ENCODE assay signal across 8 cellular contexts in genomic region chr12:6904280-6905276, GRCh38. TPM values are rescaled to one million over a fixed set of nuclear protein-coding genes. Genes with fewer than 3 reads are reported as not detected.
DNase-seq lines count a peak whose midpoint lies in the region; TF ChIP-seq lines count a peak whose summit lies in the region.

LRRC23 (plus strand) TSS chr12:6904822; CDS start chr12:6905634, 812 bp downstream.

- peak within 1 kb of the TSS; percentile 37 to 94 for H3K18ac ChIP-seq in mesenchymal stem cell (ENCODE audit: low read depth in 1 of 2, low read length in 2 of 2)

- H3K9me3 ChIP-seq in endodermal cell (ENCODE audit: control insufficient read depth, low read length) (no peaks in the 10 kb centered on the region), mesenchymal stem cell (ENCODE audit: control insufficient read depth, low read length) (no peaks in the 10 kb centered on the region)

- H2BK120ac ChIP-seq in mesenchymal stem cell (ENCODE audit: low read depth, low read length), result no peak within 1 kb of the TSS

- H3K4ac ChIP-seq in mesenchymal stem cell (ENCODE audit: low read depth in 1 of 2, low read length in 2 of 2), result peak within 1 kb of the TSS in 1 of 2 experiments; percentile 5

- peak within 1 kb of the TSS in 1 of 2 experiments; percentile 67 for H2BK12ac ChIP-seq in mesenchymal stem cell (ENCODE audit: low read length in 2 of 2)

- H3K4me1 ChIP-seq in endodermal cell (ENCODE audit: control insufficient read depth, insufficient read depth, low read length), result peaks cover 7% of the 10 kb centered on the region
- H3K4me1 ChIP-seq in mesenchymal stem cell (ENCODE audit: control insufficient read depth, insufficient read depth, low read depth, low read length), result peaks cover 7% of the 10 kb centered on the region

- H3K79me1 ChIP-seq in mesenchymal stem cell (replicated peaks; ENCODE audit: low read length, poor library complexity, severe bottlenecking), result no peaks in the 10 kb centered on the region

- peak; percentile 99 for DNase-seq in COLO829 (ENCODE audit: low spot score)
- DNase-seq in GM20000 (ENCODE audit: low spot score), result peak; percentile 93
- DNase-seq in HT1080 (ENCODE audit: low read depth), result peak; percentile 94
- DNase-seq in NOMO-1 (lab: John Stamatoyannopoulos, UW; ENCODE audit: unreplicated experiment in 2 of 2), result peak; percentile 89 to 97
- DNase-seq in activated CD8-positive, alpha-beta memory T cell treated with anti-CD3 and anti-CD28 coated beads for 48 hours (ENCODE audit: low read depth in 2 of 3, low spot score in 2 of 3), result peak; percentile 92 to 94 (median 93)
- DNase-seq in endodermal cell, result peak; percentile 100
- peak; percentile 97 for DNase-seq in mesenchymal stem cell
- DNase-seq in stimulated activated CD8-positive, alpha-beta memory T cell treated with anti-CD3 and anti-CD28 coated beads, Interleukin-12 subunit alpha, Interleukin-12 subunit beta, amount 100 ng/mL, for 24 hours (ENCODE audit: extremely low read depth), result peak; percentile 94

- H3K4me3 ChIP-seq in endodermal cell (ENCODE audit: low read length) (peak within 1 kb of the TSS; percentile 91), mesenchymal stem cell (ENCODE audit: insufficient read depth in 1 of 2, low read depth in 1 of 2, low read length in 2 of 2) (peak within 1 kb of the TSS; percentile 79 to 91)

- H3K4me1 Mint-ChIP-seq in endodermal cell, result peaks cover 13% of the 10 kb centered on the region

- H3K4me3 Mint-ChIP-seq in endodermal cell, result no peak within 1 kb of the TSS

- H2AK5ac ChIP-seq in mesenchymal stem cell (ENCODE audit: low read length, severe bottlenecking), result peak within 1 kb of the TSS; percentile 9

- TF ChIP-seq CTCF in GM20000 (IDR thresholded peaks at IDR 0.05; ENCODE audit: extremely low read depth, missing control alignments) (no peak), endodermal cell (conservative IDR thresholded peaks at IDR 0.05) (no peak)

- no peak within 1 kb of the TSS for H4K91ac ChIP-seq in mesenchymal stem cell (ENCODE audit: low read length)

- H3K27ac ChIP-seq in endodermal cell (ENCODE audit: low read depth, low read length) (peak within 1 kb of the TSS; percentile 96), mesenchymal stem cell (ENCODE audit: low read length, poor library complexity, severe bottlenecking) (peak within 1 kb of the TSS; percentile 21)

- no peak within 1 kb of the TSS for H3K27ac Mint-ChIP-seq in endodermal cell

- H2BK5ac ChIP-seq in mesenchymal stem cell (ENCODE audit: low read depth, low read length, poor library complexity, severe bottlenecking), result no peak within 1 kb of the TSS

- H3K36me3 ChIP-seq in endodermal cell (ENCODE audit: control insufficient read depth, insufficient read depth, low read length) (no peaks in the 10 kb centered on the region), mesenchymal stem cell (ENCODE audit: control insufficient read depth in 1 of 2, insufficient read depth in 2 of 2, low read depth in 1 of 2, low read length in 2 of 2) (peaks cover 3 to 19% of the 10 kb centered on the region in 2 experiments)

- peak within 1 kb of the TSS in 1 of 2 experiments; percentile 9 for H3K23ac ChIP-seq in mesenchymal stem cell (ENCODE audit: low read length in 2 of 2)

- no peaks in the 10 kb centered on the region for H3K9me3 Mint-ChIP-seq in endodermal cell

- H2AFZ ChIP-seq in mesenchymal stem cell (ENCODE audit: low read depth, low read length), result peak within 1 kb of the TSS; percentile 95

- no peaks in the 10 kb centered on the region for H3K36me3 Mint-ChIP-seq in endodermal cell (ENCODE audit: low read depth)

- peak within 1 kb of the TSS; percentile 75 for H4K8ac ChIP-seq in mesenchymal stem cell (ENCODE audit: low read length)

- H3K27me3 ChIP-seq in endodermal cell (ENCODE audit: control insufficient read depth, insufficient read depth, low read length, poor library complexity, severe bottlenecking) (no peaks in the 10 kb centered on the region), mesenchymal stem cell (ENCODE audit: control insufficient read depth in 1 of 2, insufficient read depth in 1 of 2, low read length in 2 of 2) (no peaks in the 10 kb centered on the region)

- H2BK15ac ChIP-seq in mesenchymal stem cell (ENCODE audit: low read depth, poor library complexity, severe bottlenecking), result no peak within 1 kb of the TSS

- peak within 1 kb of the TSS; percentile 54 for H3K4me2 ChIP-seq in mesenchymal stem cell (ENCODE audit: low read length, poor library complexity, severe bottlenecking)

- H3K14ac ChIP-seq in mesenchymal stem cell (ENCODE audit: low read length in 2 of 2), result peak within 1 kb of the TSS in 1 of 2 experiments; percentile 94

- H3K9ac ChIP-seq in endodermal cell (ENCODE audit: extremely low read depth, low read length, poor library complexity, severe bottlenecking) (peak within 1 kb of the TSS; percentile 91), mesenchymal stem cell (ENCODE audit: low read length) (peak within 1 kb of the TSS; percentile 93)

- WGBS in endodermal cell (ENCODE audit: insufficient coverage in 1 of 2, insufficient read length in 1 of 2), 2 experiments, result 9 to 10% methylated on average over 29 to 34 of the region's 34 CpGs
- WGBS in mesenchymal stem cell, result 7% methylated on average over 29 of the region's 34 CpGs

- peaks cover 3% of the 10 kb centered on the region for H3K27me3 Mint-ChIP-seq in endodermal cell (ENCODE audit: insufficient read depth)

RNA-seq across cellular contexts. Expression of gene LRRC23, which starts in this region (rescaled TPM):
- total RNA-seq in HT1080 (2014; rRNA removed; shearing (Covaris generic)), result 3.5 and 3.6 TPM in 2 replicates
- 7.3 and 8.3 TPM in 2 replicates for polyA plus RNA-seq in HT1080 (2015; cell fraction: cytosol; rRNA removed)
- polyA plus RNA-seq in HT1080 (2015; cell fraction: nucleus; rRNA removed), result 5.1 and 7.0 TPM in 2 replicates
- total RNA-seq in endodermal cell, result 10 to 100 TPM in 1 of 2 donors, 1 to 10 TPM in 1; 7.8 to 11.5 TPM
- 12.5 TPM for polyA plus RNA-seq in endodermal cell (2013, experiment 1 of 2)
- 8.9 TPM for polyA plus RNA-seq in endodermal cell (2013, experiment 2 of 2)
- polyA plus RNA-seq in mesenchymal stem cell (2013, experiment 1 of 2), result 6.1 TPM
- 6.3 TPM for polyA plus RNA-seq in mesenchymal stem cell (2013, experiment 2 of 2)

Comparison
In these comparisons a context has a peak if more than half of its experiments do, and no peak if none do; other contexts are left out.
1. Peak in every context shown above with its lines: DNase-seq, H3K4me3 ChIP-seq and H3K27ac ChIP-seq.